ENCODE assay signal across 8 cellular contexts in genomic region chr17:81391964-81392908, GRCh38. TPM values are rescaled to one million over a fixed set of nuclear protein-coding genes. Genes with fewer than 3 reads are reported as not detected.
DNase-seq lines count a peak whose midpoint lies in the region; ATAC-seq lines count a peak whose summit lies in the region.

No MANE protein-coding gene starts in this region.

- DNase-seq in astrocyte of the hippocampus (ENCODE audit: low read depth, low spot score) (peak; percentile 88), iris pigment epithelial cell (ENCODE audit: low read depth) (peak; percentile 73)
- no peak for DNase-seq in stimulated activated effector memory CD8-positive, alpha-beta T cell treated with anti-CD3 and anti-CD28 coated beads, Interleukin-12 subunit alpha, Interleukin-12 subunit beta, amount 100 ng/mL, for 72 hours (ENCODE audit: low spot score in 2 of 2)
- DNase-seq in activated naive CD4-positive, alpha-beta T cell treated with anti-CD3 and anti-CD28 coated beads, Interleukin-2, amount 50 U/mL, for 16 hours: no peak
- no peak for DNase-seq in stimulated activated CD4-positive, alpha-beta T cell treated with anti-CD3 and anti-CD28 coated beads, Interleukin-4, amount 100 ng/mL, for 1 hour

- H3K4me3 ChIP-seq in HUES64 (ENCODE audit: low read length): peak overlapping the region; percentile 57

- no peak overlapping the region for H3K27ac Mint-ChIP-seq in stimulated activated effector memory CD8-positive, alpha-beta T cell treated with anti-CD3 and anti-CD28 coated beads, Interleukin-12 subunit alpha, Interleukin-12 subunit beta, amount 100 ng/mL, for 72 hours

- peaks cover 12% of the 10 kb centered on the region for H3K36me3 Mint-ChIP-seq in stimulated activated effector memory CD8-positive, alpha-beta T cell treated with anti-CD3 and anti-CD28 coated beads, Interleukin-12 subunit alpha, Interleukin-12 subunit beta, amount 100 ng/mL, for 72 hours

- H3K27me3 ChIP-seq in HUES64 (ENCODE audit: insufficient read depth, low read length): peaks cover 68% of the 10 kb centered on the region

- peak overlapping the region; percentile 28 for H3K4me3 Mint-ChIP-seq in stimulated activated effector memory CD8-positive, alpha-beta T cell treated with anti-CD3 and anti-CD28 coated beads, Interleukin-12 subunit alpha, Interleukin-12 subunit beta, amount 100 ng/mL, for 72 hours

- H3K4me1 ChIP-seq in HUES64 (ENCODE audit: insufficient read depth, low read length): peaks cover 40% of the 10 kb centered on the region

- H3K9me3 ChIP-seq in HUES64 (ENCODE audit: insufficient read depth, low read depth, low read length): no peaks in the 10 kb centered on the region

- peaks cover 14% of the 10 kb centered on the region for H3K4me1 Mint-ChIP-seq in stimulated activated effector memory CD8-positive, alpha-beta T cell treated with anti-CD3 and anti-CD28 coated beads, Interleukin-12 subunit alpha, Interleukin-12 subunit beta, amount 100 ng/mL, for 72 hours

- no peaks in the 10 kb centered on the region for H3K9me3 Mint-ChIP-seq in stimulated activated effector memory CD8-positive, alpha-beta T cell treated with anti-CD3 and anti-CD28 coated beads, Interleukin-12 subunit alpha, Interleukin-12 subunit beta, amount 100 ng/mL, for 72 hours

- WGBS in HUES64: 46% methylated on average over 31 of the region's 33 CpGs

- peak overlapping the region; percentile 74; the same call in 1 of the 2 replicates for H3K9ac ChIP-seq in HUES64 (ENCODE audit: low read depth, low read length)

- H3K36me3 ChIP-seq in HUES64 (ENCODE audit: insufficient read depth, low read length): no peaks in the 10 kb centered on the region

- no peak for ATAC-seq in stimulated activated effector memory CD8-positive, alpha-beta T cell treated with anti-CD3 and anti-CD28 coated beads, Interleukin-12 subunit alpha, Interleukin-12 subunit beta, amount 100 ng/mL, for 72 hours
- no peak for ATAC-seq in HG02798 (IDR thresholded peaks at IDR 0.05; ENCODE audit: poor library complexity, unreplicated experiment)
- ATAC-seq in GM21515 (IDR thresholded peaks at IDR 0.05; ENCODE audit: unreplicated experiment): no peak

- H3K27ac ChIP-seq in HUES64 (ENCODE audit: low read depth, low read length): no peak overlapping the region

RNA-seq across cellular contexts. Expression of gene BAHCC1, which starts 3.0 kb away (rescaled TPM):
- polyA plus RNA-seq in HUES64 (2013, experiment 1 of 2): 7.8 TPM
- polyA plus RNA-seq in HUES64 (2013, experiment 2 of 2): 12.9 TPM

Comparison
In these comparisons a context has a peak if more than half of its experiments do, and no peak if none do; other contexts are left out.
1. DNase-seq: peak in astrocyte of the hippocampus (single experiment) and iris pigment epithelial cell (single experiment); none in stimulated activated effector memory CD8-positive, alpha-beta T cell treated with anti-CD3 and anti-CD28 coated beads, Interleukin-12 subunit alpha, Interleukin-12 subunit beta, amount 100 ng/mL, for 72 hours (0 of 2), activated naive CD4-positive, alpha-beta T cell treated with anti-CD3 and anti-CD28 coated beads, Interleukin-2, amount 50 U/mL, for 16 hours (single experiment) and stimulated activated CD4-positive, alpha-beta T cell treated with anti-CD3 and anti-CD28 coated beads, Interleukin-4, amount 100 ng/mL, for 1 hour (single experiment).